ENCODE assay signal across 8 cellular contexts in genomic region chr4:62644372-62644771, GRCh38.
A peak's percentile ranks its signal among the peaks of the same experiment; 100 is the strongest.
DNase-seq lines count a peak whose midpoint lies in the region; ATAC-seq, FAIRE-seq and TF ChIP-seq lines count a peak whose summit lies in the region.

No MANE protein-coding gene starts in this region.

- H3K27ac Mint-ChIP-seq in activated naive CD4-positive, alpha-beta T cell treated with anti-CD3 and anti-CD28 coated beads for 36 hours: no peak overlapping the region

- peak in 1 of 2 donors; percentile 18 for TF ChIP-seq CTCF in fibroblast of lung (conservative IDR thresholded peaks at IDR 0.05 in 1 of 2, IDR thresholded peaks at IDR 0.05 in 1 of 2; ENCODE audit: low read depth in 1 of 2, low read length in 2 of 2)

- H3K9ac ChIP-seq in fibroblast of lung (ENCODE audit: insufficient read depth, low read length): no peak overlapping the region

- no peaks in the 10 kb centered on the region for H3K4me1 Mint-ChIP-seq in activated naive CD4-positive, alpha-beta T cell treated with anti-CD3 and anti-CD28 coated beads for 36 hours (ENCODE audit: low read depth)

- no peaks in the 10 kb centered on the region for H4K20me1 ChIP-seq in fibroblast of lung (ENCODE audit: control insufficient read depth, extremely low read depth, insufficient read depth, low read length)

- H3K4me1 ChIP-seq in fibroblast of lung (ENCODE audit: control insufficient read depth, extremely low read depth, insufficient read depth, low read length): no peaks in the 10 kb centered on the region

- no peak overlapping the region for H3K4me2 ChIP-seq in fibroblast of lung (ENCODE audit: extremely low read depth, insufficient read depth, low read length)

- no peak overlapping the region for H3K27ac ChIP-seq in fibroblast of lung (ENCODE audit: insufficient read depth, low read length)

- no peaks in the 10 kb centered on the region for H3K36me3 ChIP-seq in fibroblast of lung (ENCODE audit: control insufficient read depth, insufficient read depth, low read length)

- H3K27me3 Mint-ChIP-seq in activated naive CD4-positive, alpha-beta T cell treated with anti-CD3 and anti-CD28 coated beads for 36 hours (ENCODE audit: low read depth): no peaks in the 10 kb centered on the region

- H3K9me3 ChIP-seq in fibroblast of lung (ENCODE audit: control insufficient read depth, insufficient read depth, low read depth, low read length): no peaks in the 10 kb centered on the region

- peak; percentile 9 for FAIRE-seq in urothelium cell line (lab: Jason Lieb, UNC)

- no peak overlapping the region for H2AFZ ChIP-seq in fibroblast of lung (ENCODE audit: low read length)

- no peak overlapping the region for H3K4me3 ChIP-seq in fibroblast of lung (replicated peaks in 1 of 4; ENCODE audit: control extremely low read depth in 1 of 4, insufficient read depth in 1 of 4, low read depth in 3 of 4, low read length in 4 of 4)

- DNase-seq in activated naive CD4-positive, alpha-beta T cell treated with anti-CD3 and anti-CD28 coated beads for 36 hours: peak; percentile 5
- no peak for DNase-seq in activated naive CD4-positive, alpha-beta T cell treated with Interleukin-2 at 50 U/mL for 16 hours
- peak; percentile 34 for DNase-seq in NOMO-1 treated with dmso at 0.1 percent for 144 hours (lab: John Stamatoyannopoulos, UW; ENCODE audit: unreplicated experiment)
- DNase-seq in fibroblast of lung (ENCODE audit: low read depth in 2 of 2): peak; percentile 7 to 48
- peak; percentile 12 for DNase-seq in urothelium cell line (ENCODE audit: low spot score)
- no peak for DNase-seq in EL

- ATAC-seq in HG02970 (IDR thresholded peaks at IDR 0.05; ENCODE audit: low FRiP score, unreplicated experiment): no peak
- ATAC-seq in GM19023 (IDR thresholded peaks at IDR 0.05; ENCODE audit: unreplicated experiment): no peak

- CTCF ChIA-PET in activated naive CD4-positive, alpha-beta T cell treated with anti-CD3 and anti-CD28 coated beads for 36 hours (lab: Charles Lee): no interaction called here

- no peak overlapping the region for H3K4me3 Mint-ChIP-seq in activated naive CD4-positive, alpha-beta T cell treated with anti-CD3 and anti-CD28 coated beads for 36 hours

- H3K27me3 ChIP-seq in fibroblast of lung (ENCODE audit: control insufficient read depth, insufficient read depth, low read length): no peaks in the 10 kb centered on the region

- H3K79me2 ChIP-seq in fibroblast of lung (ENCODE audit: control insufficient read depth, insufficient read depth, low read length): no peaks in the 10 kb centered on the region

- intact Hi-C loops in activated naive CD4-positive, alpha-beta T cell treated with anti-CD3 and anti-CD28 coated beads for 36 hours (cut with micrococcal nuclease): no loop called here

- no peaks in the 10 kb centered on the region for H3K36me3 Mint-ChIP-seq in activated naive CD4-positive, alpha-beta T cell treated with anti-CD3 and anti-CD28 coated beads for 36 hours (ENCODE audit: low read depth)

- H3K9me3 Mint-ChIP-seq in activated naive CD4-positive, alpha-beta T cell treated with anti-CD3 and anti-CD28 coated beads for 36 hours: peaks cover 6% of the 10 kb centered on the region

Comparison
In these comparisons a context has a peak if more than half of its experiments do, and no peak if none do; other contexts are left out.
1. DNase-seq: peak in activated naive CD4-positive, alpha-beta T cell treated with anti-CD3 and anti-CD28 coated beads for 36 hours (single experiment), NOMO-1 treated with dmso at 0.1 percent for 144 hours (single experiment), fibroblast of lung (2 of 2) and urothelium cell line (single experiment); none in activated naive CD4-positive, alpha-beta T cell treated with Interleukin-2 at 50 U/mL for 16 hours (single experiment) and EL (single experiment).